11 cellular contexts compared by ENCODE assay signal in the genomic region with DNA sequence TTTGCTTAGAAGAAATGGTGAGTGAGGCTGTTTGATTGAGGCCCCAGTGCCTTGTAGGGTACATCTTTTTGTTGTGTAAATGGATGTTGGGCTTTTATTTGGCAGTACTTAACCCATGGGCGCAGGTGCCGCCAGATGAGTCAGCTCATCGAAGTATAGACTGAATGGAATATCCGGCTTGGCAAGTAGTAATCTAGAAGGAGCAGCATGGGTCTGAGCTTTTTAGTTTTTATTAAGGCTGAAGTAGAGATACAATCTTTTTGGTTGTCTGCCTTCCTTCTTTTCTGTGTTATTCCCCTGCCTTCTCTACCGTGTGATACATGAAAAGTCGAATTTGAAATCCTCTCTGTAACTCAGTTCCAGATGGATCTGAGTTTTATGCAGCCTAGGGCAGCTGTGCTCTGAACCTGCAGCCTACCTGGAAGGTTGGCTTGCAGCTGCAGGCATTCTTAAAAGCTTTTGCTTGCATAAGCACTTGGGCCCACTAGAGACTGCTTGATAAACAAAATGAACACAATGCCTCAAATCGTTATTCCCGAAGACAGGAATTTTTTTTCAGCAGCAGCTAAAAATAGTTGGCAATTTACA.
DNase-seq lines count a peak whose midpoint lies in the region; ATAC-seq and TF ChIP-seq lines count a peak whose summit lies in the region.
"Had no signal": no experiment of that assay in that cellular context is flagged by ENCODE, and none has a peak within 500 bp of the region (broad histone marks: within the 10 kb centered on the region; RNA-seq: fewer than 3 reads in every experiment).

No MANE protein-coding gene starts in this region.

- H3K9ac ChIP-seq in parathyroid adenoma, result no peak overlapping the region

- no peaks in the 10 kb centered on the region for H3K36me3 ChIP-seq in HEK293 (ENCODE audit: control insufficient read depth in 2 of 2, insufficient read depth in 1 of 2, low read length in 2 of 2)
- no peaks in the 10 kb centered on the region for H3K36me3 ChIP-seq in parathyroid adenoma (ENCODE audit: control insufficient read depth, insufficient read depth, low read length)

- no peak for ATAC-seq in HG02610 (IDR thresholded peaks at IDR 0.05; ENCODE audit: unreplicated experiment)
- ATAC-seq: activated CD8-positive, alpha-beta T cell treated with anti-CD3 and anti-CD28 coated beads for 36 hours; natural killer cell had no signal

- H2AFZ ChIP-seq in parathyroid adenoma, result no peak overlapping the region

- TF ChIP-seq CTCF in HEK293 (tag by site-specific recombination; IDR thresholded peaks at IDR 0.05) (no peak), dorsolateral prefrontal cortex (IDR thresholded peaks at IDR 0.05 in 54 of 56, conservative IDR thresholded peaks at IDR 0.05 in 2 of 56; ENCODE audit: low read depth in 1 of 56, partially characterized antibody in 56 of 56) (no peak), parathyroid adenoma (IDR thresholded peaks at IDR 0.05) (no peak)

- H3K27me3 ChIP-seq in dorsolateral prefrontal cortex (no peaks in the 10 kb centered on the region), parathyroid adenoma (ENCODE audit: control insufficient read depth, insufficient read depth, low read length) (no peaks in the 10 kb centered on the region)

- H3K4me2 ChIP-seq in parathyroid adenoma (ENCODE audit: low read length), result peak overlapping the region; percentile 28

- POLR2A ChIA-PET in HEK293 (lab: Yijun Ruan, JAX), result no interaction called here
- POLR2A ChIA-PET in HEK293T (lab: Yijun Ruan, JAX), result no interaction called here

- H3K4me1 ChIP-seq in HEK293 (ENCODE audit: control insufficient read depth, insufficient read depth, low read length) (peaks cover 11% of the 10 kb centered on the region), parathyroid adenoma (no peaks in the 10 kb centered on the region)

- intact Hi-C loops in dorsolateral prefrontal cortex (cut with DNase I), result no loop called here

- H3K9me3 ChIP-seq in HEK293 (ENCODE audit: control insufficient read depth, insufficient read depth, low read depth, low read length) (no peaks in the 10 kb centered on the region), parathyroid adenoma (ENCODE audit: control insufficient read depth, low read length) (no peaks in the 10 kb centered on the region)

- H3K27ac ChIP-seq in HEK293 (ENCODE audit: extremely low read depth, low read depth, low read length) (no peak overlapping the region), dorsolateral prefrontal cortex (peak overlapping the region in 49 of 59 donors; percentile 3 to 75 (median 38)), parathyroid adenoma (peak overlapping the region; percentile 12)

- H3K79me2 ChIP-seq in parathyroid adenoma, result no peaks in the 10 kb centered on the region

- H3K4me3 ChIP-seq in HEK293 (ENCODE audit: low read depth, low read length), result no peak overlapping the region
- H3K4me3 ChIP-seq in dorsolateral prefrontal cortex, result peak overlapping the region in 1 of 59 donors; percentile 22
- H3K4me3 ChIP-seq in parathyroid adenoma (ENCODE audit: low read depth, low read length), result no peak overlapping the region

- CTCF ChIA-PET in HEK293 (lab: Yijun Ruan, JAX), result no interaction called here
- CTCF ChIA-PET in HEK293T (lab: Yijun Ruan, JAX), result no interaction called here

- DNase-seq in NCI-H2171 treated with DMSO at 0.1 percent for 48 hours (lab: John Stamatoyannopoulos, UW) (peak; percentile 90), dorsolateral prefrontal cortex (no peak), HEK293T (ENCODE audit: extremely low spot score) (no peak)
- DNase-seq in activated CD8-positive, alpha-beta memory T cell treated with anti-CD3 and anti-CD28 coated beads, Interleukin-2, amount 50 U/mL, for 4 hours, result no peak
- DNase-seq in activated CD8-positive, alpha-beta memory T cell treated with anti-CD3 and anti-CD28 coated beads, Interleukin-2, amount 50 U/mL, for 48 hours, result no peak
- DNase-seq: activated CD8-positive, alpha-beta T cell treated with anti-CD3 and anti-CD28 coated beads for 36 hours; DND-41; natural killer cell had no signal

TF ChIP-seq in HEK293, 187 proteins besides CTCF, POLR2A, EP300 and RAD21:
- no peak for TF ChIP-seq ZNF544 (tag by site-specific recombination; IDR thresholded peaks at IDR 0.05)
- TF ChIP-seq, protein P1, sequence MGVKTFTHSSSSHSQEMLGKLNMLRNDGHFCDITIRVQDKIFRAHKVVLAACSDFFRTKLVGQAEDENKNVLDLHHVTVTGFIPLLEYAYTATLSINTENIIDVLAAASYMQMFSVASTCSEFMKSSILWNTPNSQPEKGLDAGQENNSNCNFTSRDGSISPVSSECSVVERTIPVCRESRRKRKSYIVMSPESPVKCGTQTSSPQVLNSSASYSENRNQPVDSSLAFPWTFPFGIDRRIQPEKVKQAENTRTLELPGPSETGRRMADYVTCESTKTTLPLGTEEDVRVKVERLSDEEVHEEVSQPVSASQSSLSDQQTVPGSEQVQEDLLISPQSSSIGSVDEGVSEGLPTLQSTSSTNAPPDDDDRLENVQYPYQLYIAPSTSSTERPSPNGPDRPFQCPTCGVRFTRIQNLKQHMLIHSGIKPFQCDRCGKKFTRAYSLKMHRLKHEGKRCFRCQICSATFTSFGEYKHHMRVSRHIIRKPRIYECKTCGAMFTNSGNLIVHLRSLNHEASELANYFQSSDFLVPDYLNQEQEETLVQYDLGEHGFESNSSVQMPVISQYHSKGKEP (tag by site-specific recombination; IDR thresholded peaks at IDR 0.05), result 0 out of 2 replicates have a peak, but pooled peaks have one; percentile 8
- TF ChIP-seq, protein P2, sequence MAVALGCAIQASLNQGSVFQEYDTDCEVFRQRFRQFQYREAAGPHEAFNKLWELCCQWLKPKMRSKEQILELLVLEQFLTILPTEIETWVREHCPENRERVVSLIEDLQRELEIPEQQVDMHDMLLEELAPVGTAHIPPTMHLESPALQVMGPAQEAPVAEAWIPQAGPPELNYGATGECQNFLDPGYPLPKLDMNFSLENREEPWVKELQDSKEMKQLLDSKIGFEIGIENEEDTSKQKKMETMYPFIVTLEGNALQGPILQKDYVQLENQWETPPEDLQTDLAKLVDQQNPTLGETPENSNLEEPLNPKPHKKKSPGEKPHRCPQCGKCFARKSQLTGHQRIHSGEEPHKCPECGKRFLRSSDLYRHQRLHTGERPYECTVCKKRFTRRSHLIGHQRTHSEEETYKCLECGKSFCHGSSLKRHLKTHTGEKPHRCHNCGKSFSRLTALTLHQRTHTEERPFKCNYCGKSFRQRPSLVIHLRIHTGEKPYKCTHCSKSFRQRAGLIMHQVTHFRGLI (tag by site-specific recombination; IDR thresholded peaks at IDR 0.05), result 0 out of 2 replicates have a peak, but pooled peaks have one; percentile 42
- TF ChIP-seq, protein P3, sequence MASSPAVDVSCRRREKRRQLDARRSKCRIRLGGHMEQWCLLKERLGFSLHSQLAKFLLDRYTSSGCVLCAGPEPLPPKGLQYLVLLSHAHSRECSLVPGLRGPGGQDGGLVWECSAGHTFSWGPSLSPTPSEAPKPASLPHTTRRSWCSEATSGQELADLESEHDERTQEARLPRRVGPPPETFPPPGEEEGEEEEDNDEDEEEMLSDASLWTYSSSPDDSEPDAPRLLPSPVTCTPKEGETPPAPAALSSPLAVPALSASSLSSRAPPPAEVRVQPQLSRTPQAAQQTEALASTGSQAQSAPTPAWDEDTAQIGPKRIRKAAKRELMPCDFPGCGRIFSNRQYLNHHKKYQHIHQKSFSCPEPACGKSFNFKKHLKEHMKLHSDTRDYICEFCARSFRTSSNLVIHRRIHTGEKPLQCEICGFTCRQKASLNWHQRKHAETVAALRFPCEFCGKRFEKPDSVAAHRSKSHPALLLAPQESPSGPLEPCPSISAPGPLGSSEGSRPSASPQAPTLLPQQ (tag by site-specific recombination; IDR thresholded peaks at IDR 0.05), result peak; percentile 49; the same call in 1 of the 2 replicates
TF ChIP-seq in HEK293: peak in this region for 3.

TF ChIP-seq in HEK293T, 16 proteins besides CTCF, POLR2A, EP300 and RAD21:
- TF ChIP-seq LEF1 (IDR thresholded peaks at IDR 0.05; ENCODE audit: borderline replicate concordance), result no peak
- no peak for TF ChIP-seq ARNT (IDR thresholded peaks at IDR 0.05)
- TF ChIP-seq FOXA1 (IDR thresholded peaks at IDR 0.05), result no peak
- no peak for TF ChIP-seq CTBP1 (IDR thresholded peaks at IDR 0.05; ENCODE audit: borderline replicate concordance)
- TF ChIP-seq, protein P4, sequence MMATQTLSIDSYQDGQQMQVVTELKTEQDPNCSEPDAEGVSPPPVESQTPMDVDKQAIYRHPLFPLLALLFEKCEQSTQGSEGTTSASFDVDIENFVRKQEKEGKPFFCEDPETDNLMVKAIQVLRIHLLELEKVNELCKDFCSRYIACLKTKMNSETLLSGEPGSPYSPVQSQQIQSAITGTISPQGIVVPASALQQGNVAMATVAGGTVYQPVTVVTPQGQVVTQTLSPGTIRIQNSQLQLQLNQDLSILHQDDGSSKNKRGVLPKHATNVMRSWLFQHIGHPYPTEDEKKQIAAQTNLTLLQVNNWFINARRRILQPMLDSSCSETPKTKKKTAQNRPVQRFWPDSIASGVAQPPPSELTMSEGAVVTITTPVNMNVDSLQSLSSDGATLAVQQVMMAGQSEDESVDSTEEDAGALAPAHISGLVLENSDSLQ (IDR thresholded peaks at IDR 0.05), result no peak
- TF ChIP-seq HDGF (IDR thresholded peaks at IDR 0.05; ENCODE audit: borderline replicate concordance), result no peak
- TF ChIP-seq FOXM1 (IDR thresholded peaks at IDR 0.05; ENCODE audit: borderline replicate concordance), result no peak
- TF ChIP-seq ELF4 (IDR thresholded peaks at IDR 0.05), result no peak
- TF ChIP-seq SP1 (IDR thresholded peaks at IDR 0.05), result no peak
- no peak for TF ChIP-seq TARDBP (IDR thresholded peaks at IDR 0.05)
- no peak for TF ChIP-seq BHLHE40 (IDR thresholded peaks at IDR 0.05; ENCODE audit: borderline replicate concordance)
